In genomic region chr17:40915199-40915661, GRCh38 we compare ENCODE assay signal across 1 cellular context.
TF ChIP-seq lines count a peak whose summit lies in the region.

No MANE protein-coding gene starts in this region.

TF ChIP-seq in endothelial cell of umbilical vein, 7 proteins besides CTCF, POLR2A, EP300 and RAD21 (continued from another document):
- TF ChIP-seq JUN (IDR thresholded peaks at IDR 0.05; ENCODE audit: borderline replicate concordance, insufficient read depth, insufficient read length, low read depth), result peak; percentile 34
- TF ChIP-seq MAX (IDR thresholded peaks at IDR 0.05; ENCODE audit: insufficient read depth, insufficient read length), result no peak
- TF ChIP-seq FOS (IDR thresholded peaks at IDR 0.05; ENCODE audit: borderline replicate concordance, insufficient read depth, low read length), result peak; percentile 56
- TF ChIP-seq GATA2 (IDR thresholded peaks at IDR 0.05; ENCODE audit: insufficient read depth, insufficient read length, low read depth, low read length), result no peak
- TF ChIP-seq POLR2AphosphoS5 (IDR thresholded peaks at IDR 0.05; ENCODE audit: insufficient read depth, low read depth, low read length), result no peak
